ENCODE assay signal across 9 cellular contexts in the genomic region with DNA sequence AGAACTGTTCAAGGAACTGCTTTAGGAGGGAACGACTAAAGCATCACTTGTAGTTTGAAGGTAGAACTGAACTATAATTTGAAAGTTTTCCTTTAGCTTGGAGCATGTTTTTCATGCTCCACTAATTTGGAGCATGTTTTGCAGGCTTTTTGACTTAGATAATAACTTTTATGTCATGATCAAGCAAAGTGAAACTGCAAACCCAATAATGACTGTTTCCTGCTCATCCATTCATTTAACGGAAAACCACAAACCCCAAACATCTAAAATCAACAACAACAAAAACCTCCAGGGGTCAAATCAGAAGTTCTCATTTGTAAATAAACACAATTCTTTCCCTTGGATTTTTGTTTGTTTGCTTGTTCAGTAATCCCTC. TPM values are rescaled to one million over a fixed set of nuclear protein-coding genes. Genes with fewer than 3 reads are reported as not detected.
A peak's percentile ranks its signal among the peaks of the same experiment; 100 is the strongest.
DNase-seq lines count a peak whose midpoint lies in the region; ATAC-seq and TF ChIP-seq lines count a peak whose summit lies in the region.
"Had no signal": no experiment of that assay in that cellular context is flagged by ENCODE, and none has a peak within 500 bp of the region (broad histone marks: within the 10 kb centered on the region; RNA-seq: fewer than 3 reads in every experiment).

No MANE protein-coding gene starts in this region.

- intact Hi-C loops in CD4-positive, alpha-beta memory T cell (cut with micrococcal nuclease): no loop called here
- intact Hi-C loops in body of pancreas (cut with DNase I): no loop called here

- H3K27ac ChIP-seq in CD4-positive, alpha-beta memory T cell (ENCODE audit: low read depth, low read length): no peak overlapping the region
- H3K27ac ChIP-seq in body of pancreas (peak overlapping the region in 3 of 4 donors; percentile 60 to 93 (median 78)), neural progenitor cell (no peak overlapping the region)
- H3K27ac ChIP-seq: breast epithelium had no signal

- peaks cover 6 to 26% (median 16%) of the 10 kb centered on the region in 4 donors for H3K4me1 Mint-ChIP-seq in CD4-positive, alpha-beta memory T cell
- H3K4me1 Mint-ChIP-seq in HFFc6 (ENCODE audit: low read depth): peaks cover 53% of the 10 kb centered on the region
- peaks cover 24% of the 10 kb centered on the region for H3K4me1 Mint-ChIP-seq in neural progenitor cell
- no peaks in the 10 kb centered on the region for H3K4me1 Mint-ChIP-seq in activated T-helper 17 cell treated with anti-CD3 and anti-CD28 coated beads, Interleukin-2, amount 50 U/mL, for 72 hours

- no peaks in the 10 kb centered on the region for H3K9me3 ChIP-seq in CD4-positive, alpha-beta memory T cell (ENCODE audit: control insufficient read depth in 1 of 2, low read length in 2 of 2)
- H3K9me3 ChIP-seq in body of pancreas (no peaks in the 10 kb centered on the region), neural progenitor cell (ENCODE audit: low read depth) (no peaks in the 10 kb centered on the region)

- ATAC-seq in body of pancreas: no peak
- no peak for ATAC-seq in activated T-helper 17 cell treated with anti-CD3 and anti-CD28 coated beads, Interleukin-2, amount 50 U/mL, for 72 hours (replicated peaks)
- ATAC-seq in GM19328 (IDR thresholded peaks at IDR 0.05; ENCODE audit: unreplicated experiment): no peak

- peaks cover 3 to 70% (median 57%) of the 10 kb centered on the region in 8 donors for H3K9me3 Mint-ChIP-seq in CD4-positive, alpha-beta memory T cell
- no peaks in the 10 kb centered on the region for H3K9me3 Mint-ChIP-seq in HFFc6
- H3K9me3 Mint-ChIP-seq in neural progenitor cell: no peaks in the 10 kb centered on the region
- no peaks in the 10 kb centered on the region for H3K9me3 Mint-ChIP-seq in activated T-helper 17 cell treated with anti-CD3 and anti-CD28 coated beads, Interleukin-2, amount 50 U/mL, for 72 hours

- H3K36me3 Mint-ChIP-seq in CD4-positive, alpha-beta memory T cell: peaks cover 2 to 4% of the 10 kb centered on the region in 2 donors
- H3K36me3 Mint-ChIP-seq in HFFc6 (ENCODE audit: low read depth) (peaks cover 42% of the 10 kb centered on the region), neural progenitor cell (no peaks in the 10 kb centered on the region)
- peaks cover 33% of the 10 kb centered on the region for H3K36me3 Mint-ChIP-seq in activated T-helper 17 cell treated with anti-CD3 and anti-CD28 coated beads, Interleukin-2, amount 50 U/mL, for 72 hours (ENCODE audit: low read depth)

- WGBS in body of pancreas, 2 donors: 22 to 38% methylated on average over 2 of the region's 2 CpGs

- TF ChIP-seq CTCF in HFFc6 (IDR thresholded peaks at IDR 0.05) (no peak), body of pancreas (IDR thresholded peaks at IDR 0.05) (no peak), neural progenitor cell (IDR thresholded peaks at IDR 0.05) (no peak)

- POLR2A ChIA-PET in CD4-positive, alpha-beta memory T cell (lab: Charles Lee; ENCODE audit: partially characterized antibody): no interaction called here

- no peaks in the 10 kb centered on the region for H3K36me3 ChIP-seq in CD4-positive, alpha-beta memory T cell (ENCODE audit: insufficient read depth, low read length)
- H3K36me3 ChIP-seq in body of pancreas (replicated peaks in 1 of 2; ENCODE audit: insufficient read depth in 1 of 2, low read depth in 2 of 2) (no peaks in the 10 kb centered on the region), neural progenitor cell (no peaks in the 10 kb centered on the region)
- H3K36me3 ChIP-seq: breast epithelium had no signal

- H3K79me2 ChIP-seq in neural progenitor cell (ENCODE audit: low read depth): no peaks in the 10 kb centered on the region

- H3K4me3 ChIP-seq in CD4-positive, alpha-beta memory T cell (ENCODE audit: low read length in 2 of 2): no peak overlapping the region
- H3K4me3 ChIP-seq in body of pancreas (peak overlapping the region in 1 of 2 donors; percentile 18), neural progenitor cell (no peak overlapping the region)

- H3K27ac Mint-ChIP-seq in CD4-positive, alpha-beta memory T cell: peak overlapping the region in 2 of 7 donors; percentile 15 to 49
- H3K27ac Mint-ChIP-seq in HFFc6 (peak overlapping the region; percentile 93), neural progenitor cell (no peak overlapping the region)
- no peak overlapping the region for H3K27ac Mint-ChIP-seq in activated T-helper 17 cell treated with anti-CD3 and anti-CD28 coated beads, Interleukin-2, amount 50 U/mL, for 72 hours

- H2AFZ ChIP-seq in neural progenitor cell (replicated peaks): no peak overlapping the region

- peaks cover 51% of the 10 kb centered on the region for H3F3A ChIP-seq in neural progenitor cell (ENCODE audit: low read depth)

- peaks cover 28% of the 10 kb centered on the region for H3K4me1 ChIP-seq in CD4-positive, alpha-beta memory T cell (ENCODE audit: insufficient read depth, low read length)
- peaks cover 24% of the 10 kb centered on the region for H3K4me1 ChIP-seq in body of pancreas
- H3K4me1 ChIP-seq in neural progenitor cell: peaks cover 18% of the 10 kb centered on the region
- H3K4me1 ChIP-seq: breast epithelium had no signal

- H3K27me3 Mint-ChIP-seq in CD4-positive, alpha-beta memory T cell: peaks cover 53 to 73% of the 10 kb centered on the region in 2 donors
- H3K27me3 Mint-ChIP-seq in HFFc6 (ENCODE audit: insufficient read depth) (peaks cover 2% of the 10 kb centered on the region), neural progenitor cell (ENCODE audit: insufficient read depth, low read depth) (peaks cover 88% of the 10 kb centered on the region)
- H3K27me3 Mint-ChIP-seq in activated T-helper 17 cell treated with anti-CD3 and anti-CD28 coated beads, Interleukin-2, amount 50 U/mL, for 72 hours: peaks cover 65% of the 10 kb centered on the region

- no peak for DNase-seq in CD4-positive, alpha-beta memory T cell
- DNase-seq in HFFc6 (no peak), body of pancreas (no peak), neural progenitor cell (ENCODE audit: low spot score) (no peak), HT-29 (ENCODE audit: low spot score) (no peak), A172 (ENCODE audit: low spot score) (no peak)

- peak overlapping the region in 5 of 8 donors; percentile 2 to 59 (median 17) for H3K4me3 Mint-ChIP-seq in CD4-positive, alpha-beta memory T cell
- H3K4me3 Mint-ChIP-seq in HFFc6 (peak overlapping the region; percentile 96), neural progenitor cell (peak overlapping the region; percentile 38)
- no peak overlapping the region for H3K4me3 Mint-ChIP-seq in activated T-helper 17 cell treated with anti-CD3 and anti-CD28 coated beads, Interleukin-2, amount 50 U/mL, for 72 hours

- no peak for TF ChIP-seq POLR2A in body of pancreas (IDR thresholded peaks at IDR 0.05)

- H3K27me3 ChIP-seq in CD4-positive, alpha-beta memory T cell (ENCODE audit: insufficient read depth, low read length): peaks cover 95% of the 10 kb centered on the region
- H3K27me3 ChIP-seq in body of pancreas (peaks cover 0 to 38% of the 10 kb centered on the region in 2 donors), neural progenitor cell (peaks cover 100% of the 10 kb centered on the region)

- H3K4me2 ChIP-seq in neural progenitor cell: no peak overlapping the region

- H3K9ac ChIP-seq in neural progenitor cell: no peak overlapping the region

- CTCF ChIA-PET in CD4-positive, alpha-beta memory T cell (lab: Charles Lee; ENCODE audit: partially characterized antibody): no interaction called here

- peaks cover 95% of the 10 kb centered on the region for H4K20me1 ChIP-seq in neural progenitor cell (ENCODE audit: low read depth)

RNA-seq across cellular contexts. Expression of a gene that starts 2.8 kb away (rescaled TPM):
- total RNA-seq in CD4-positive, alpha-beta memory T cell: not detected
- polyA plus RNA-seq in CD4-positive, alpha-beta memory T cell: not detected
- total RNA-seq in HFFc6 (2021; fragmentation: NEBNext Ultra II Directional; extraction: Animal tissue kit (Norgen Biotek cat#: 25700)): 10 to 100 TPM; 15.4 to 22.0 (median 18.2) TPM
- total RNA-seq in body of pancreas: 1 to 10 TPM; 3.6 to 6.9 TPM
- total RNA-seq in neural progenitor cell (ENCODE audit: low replicate concordance): not detected in 2 replicates
- total RNA-seq in activated T-helper 17 cell treated with anti-CD3 and anti-CD28 coated beads, Interleukin-2, amount 50 U/mL, for 72 hours: not detected
- total RNA-seq in HT-29 (2014; rRNA removed; shearing (Covaris generic)): not detected in 2 replicates
- not detected in 2 replicates for total RNA-seq in A172 (2014; rRNA removed; shearing (Covaris generic))

Comparison
In these comparisons a context has a peak if more than half of its experiments do, and no peak if none do; other contexts are left out.
1. H3K27ac ChIP-seq: peak in body of pancreas (3 of 4); none in CD4-positive, alpha-beta memory T cell (single experiment) and neural progenitor cell (single experiment).